16 cellular contexts compared by ENCODE assay signal in the genomic region with DNA sequence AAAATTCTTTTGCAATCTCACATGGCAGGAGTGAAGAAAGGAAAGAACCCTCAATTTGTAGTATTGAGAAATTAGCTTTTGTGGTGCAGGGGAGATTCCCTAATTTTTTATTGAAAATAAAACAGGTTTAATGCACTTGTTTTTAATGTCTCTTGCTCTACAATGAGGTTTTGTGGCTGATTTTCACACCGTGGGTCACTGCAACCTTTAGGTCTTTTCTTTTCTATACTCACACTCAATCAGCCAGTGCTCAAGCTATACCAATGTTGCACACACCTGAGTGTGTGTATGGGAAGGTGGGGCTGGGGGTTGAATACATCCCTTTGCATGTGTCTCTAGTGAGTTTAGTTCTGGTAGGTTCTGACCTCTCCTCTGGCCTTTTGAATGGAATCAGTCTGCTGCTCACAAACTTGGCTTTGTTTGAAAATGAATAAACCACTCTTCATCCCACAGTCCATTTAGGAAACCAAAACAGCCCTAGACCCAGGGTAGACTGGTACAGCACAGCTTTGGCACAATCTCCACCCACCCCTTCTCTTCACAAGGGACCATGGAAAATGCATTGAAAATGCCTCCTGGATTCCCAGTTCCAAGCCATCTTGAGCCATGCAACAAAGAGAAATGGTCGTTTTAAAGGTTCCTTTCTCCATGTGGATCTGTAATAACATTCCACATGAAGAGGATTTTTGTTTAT.
"Had no signal": no experiment of that assay in that cellular context is flagged by ENCODE, and none has a peak within 500 bp of the region (broad histone marks: within the 10 kb centered on the region; RNA-seq: fewer than 3 reads in every experiment).

No MANE protein-coding gene starts in this region.

- H3K4me3 Mint-ChIP-seq: naive thymus-derived CD4-positive, alpha-beta T cell had no signal

- DNase-seq: activated CD4-positive, CD25-positive, alpha-beta regulatory T cell treated with anti-CD3 and anti-CD28 coated beads, Interleukin-2, amount 50 U/mL, for 72 hours; activated effector memory CD4-positive, alpha-beta T cell treated with Interleukin-2 at 50 U/mL for 16 hours; activated naive CD4-positive, alpha-beta T cell treated with anti-CD3 and anti-CD28 coated beads, Interleukin-2, amount 50 U/mL, for 16 hours; activated T-cell treated with anti-CD3 and anti-CD28 coated beads, Interleukin-2, amount 50 U/mL, for 1 hour; adrenal gland; colonic mucosa; esophagus squamous epithelium; mucosa of descending colon; naive thymus-derived CD4-positive, alpha-beta T cell; right cardiac atrium; stimulated activated CD4-positive, alpha-beta T cell treated with anti-CD3 and anti-CD28 coated beads, Interleukin-4, amount 100 ng/mL, for 24 hours; stimulated activated naive CD8-positive, alpha-beta T cell treated with anti-CD3 and anti-CD28 coated beads, Interleukin-15, Interleukin-2, amounts not matched to agents 100 U/mL and 50 U/mL, for 24 hours; upper lobe of right lung had no signal

- H3K36me3 Mint-ChIP-seq: naive thymus-derived CD4-positive, alpha-beta T cell had no signal

- H3K9me3 Mint-ChIP-seq: naive thymus-derived CD4-positive, alpha-beta T cell had no signal

- H3K27me3 ChIP-seq: adrenal gland, cardiac muscle cell, colonic mucosa, upper lobe of right lung had no signal

- H3K4me3 ChIP-seq: adrenal gland, cardiac muscle cell, colonic mucosa, esophagus squamous epithelium, lung, mucosa of descending colon, thoracic aorta, upper lobe of right lung had no signal

- H3K27ac ChIP-seq: adrenal gland, cardiac muscle cell, colonic mucosa, esophagus squamous epithelium, thoracic aorta, upper lobe of right lung had no signal

- H3K27ac Mint-ChIP-seq: naive thymus-derived CD4-positive, alpha-beta T cell had no signal
